1 cellular context compared by ENCODE assay signal in the genomic region with DNA sequence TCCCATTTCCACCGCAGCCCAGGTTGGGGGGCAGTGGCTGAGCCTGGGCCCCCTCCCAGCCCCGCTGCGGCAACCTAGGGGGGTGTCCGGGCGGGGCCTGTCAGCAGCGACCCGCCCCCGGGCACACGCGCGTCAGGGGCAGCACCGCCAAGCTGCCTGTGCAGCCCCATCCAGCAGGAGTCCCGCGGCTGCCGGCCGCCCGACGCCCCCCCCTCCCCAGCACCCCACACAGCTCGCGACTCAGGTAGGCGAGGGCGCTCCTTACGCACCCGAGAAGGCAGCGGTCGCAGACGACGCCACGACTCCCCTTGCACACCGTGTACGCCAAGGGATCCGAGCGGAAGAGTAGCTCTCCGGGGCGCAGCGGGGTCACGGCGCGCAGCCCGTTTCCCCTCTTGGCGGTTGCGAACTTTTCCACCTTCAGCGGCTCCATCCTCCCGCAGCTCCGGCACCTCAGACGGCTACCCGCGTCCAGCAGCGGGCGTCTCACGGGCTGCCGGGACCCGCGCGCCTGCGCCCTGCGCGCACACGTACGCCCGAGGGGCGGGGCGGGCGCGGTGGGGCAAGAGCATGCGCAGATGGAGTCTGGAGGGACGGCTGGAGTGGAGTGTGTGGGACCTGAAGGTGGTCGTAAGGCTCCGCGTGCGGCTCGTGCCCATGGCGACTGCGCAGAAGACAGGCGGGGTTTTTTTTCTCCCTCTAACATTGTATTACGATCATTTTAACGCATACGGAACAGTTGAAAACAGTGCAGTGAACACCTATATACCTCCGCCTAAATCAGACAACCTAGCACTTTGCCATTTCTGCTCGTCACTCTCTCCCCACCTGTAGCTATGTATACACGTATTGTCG.
TF ChIP-seq lines count a peak whose summit lies in the region.

Gene SMYD3, minus strand, starts transcription at position 495 of the 855 bp plus-strand sequence.

TF ChIP-seq in HepG2, 621 proteins besides CTCF, POLR2A, EP300 and RAD21 (continued from another document and continues in another):
- TF ChIP-seq, protein P1, sequence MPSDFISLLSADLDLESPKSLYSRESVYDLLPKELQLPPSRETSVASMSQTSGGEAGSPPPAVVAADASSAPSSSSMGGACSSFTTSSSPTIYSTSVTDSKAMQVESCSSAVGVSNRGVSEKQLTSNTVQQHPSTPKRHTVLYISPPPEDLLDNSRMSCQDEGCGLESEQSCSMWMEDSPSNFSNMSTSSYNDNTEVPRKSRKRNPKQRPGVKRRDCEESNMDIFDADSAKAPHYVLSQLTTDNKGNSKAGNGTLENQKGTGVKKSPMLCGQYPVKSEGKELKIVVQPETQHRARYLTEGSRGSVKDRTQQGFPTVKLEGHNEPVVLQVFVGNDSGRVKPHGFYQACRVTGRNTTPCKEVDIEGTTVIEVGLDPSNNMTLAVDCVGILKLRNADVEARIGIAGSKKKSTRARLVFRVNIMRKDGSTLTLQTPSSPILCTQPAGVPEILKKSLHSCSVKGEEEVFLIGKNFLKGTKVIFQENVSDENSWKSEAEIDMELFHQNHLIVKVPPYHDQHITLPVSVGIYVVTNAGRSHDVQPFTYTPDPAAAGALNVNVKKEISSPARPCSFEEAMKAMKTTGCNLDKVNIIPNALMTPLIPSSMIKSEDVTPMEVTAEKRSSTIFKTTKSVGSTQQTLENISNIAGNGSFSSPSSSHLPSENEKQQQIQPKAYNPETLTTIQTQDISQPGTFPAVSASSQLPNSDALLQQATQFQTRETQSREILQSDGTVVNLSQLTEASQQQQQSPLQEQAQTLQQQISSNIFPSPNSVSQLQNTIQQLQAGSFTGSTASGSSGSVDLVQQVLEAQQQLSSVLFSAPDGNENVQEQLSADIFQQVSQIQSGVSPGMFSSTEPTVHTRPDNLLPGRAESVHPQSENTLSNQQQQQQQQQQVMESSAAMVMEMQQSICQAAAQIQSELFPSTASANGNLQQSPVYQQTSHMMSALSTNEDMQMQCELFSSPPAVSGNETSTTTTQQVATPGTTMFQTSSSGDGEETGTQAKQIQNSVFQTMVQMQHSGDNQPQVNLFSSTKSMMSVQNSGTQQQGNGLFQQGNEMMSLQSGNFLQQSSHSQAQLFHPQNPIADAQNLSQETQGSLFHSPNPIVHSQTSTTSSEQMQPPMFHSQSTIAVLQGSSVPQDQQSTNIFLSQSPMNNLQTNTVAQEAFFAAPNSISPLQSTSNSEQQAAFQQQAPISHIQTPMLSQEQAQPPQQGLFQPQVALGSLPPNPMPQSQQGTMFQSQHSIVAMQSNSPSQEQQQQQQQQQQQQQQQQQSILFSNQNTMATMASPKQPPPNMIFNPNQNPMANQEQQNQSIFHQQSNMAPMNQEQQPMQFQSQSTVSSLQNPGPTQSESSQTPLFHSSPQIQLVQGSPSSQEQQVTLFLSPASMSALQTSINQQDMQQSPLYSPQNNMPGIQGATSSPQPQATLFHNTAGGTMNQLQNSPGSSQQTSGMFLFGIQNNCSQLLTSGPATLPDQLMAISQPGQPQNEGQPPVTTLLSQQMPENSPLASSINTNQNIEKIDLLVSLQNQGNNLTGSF (CRISPR knock-in tag; IDR thresholded peaks at IDR 0.05), result no peak
- TF ChIP-seq ZBTB49 (CRISPR knock-in tag; IDR thresholded peaks at IDR 0.05; ENCODE audit: borderline replicate concordance), result no peak
- TF ChIP-seq NFATC3 (CRISPR knock-in tag; IDR thresholded peaks at IDR 0.05), result 0 out of 2 replicates have a peak, but pooled peaks have one; percentile 27
- TF ChIP-seq YEATS2 (CRISPR knock-in tag; IDR thresholded peaks at IDR 0.05; ENCODE audit: borderline replicate concordance), result 0 out of 2 replicates have a peak, but pooled peaks have one; percentile 9
- TF ChIP-seq POLR2G (IDR thresholded peaks at IDR 0.05; ENCODE audit: low read depth, low read length), result peak; percentile 81
- TF ChIP-seq RXRA (CRISPR knock-in tag; IDR thresholded peaks at IDR 0.05), result peak; percentile 32; the same call in 1 of the 2 replicates
- no peak for TF ChIP-seq CENPT (CRISPR knock-in tag; IDR thresholded peaks at IDR 0.05; ENCODE audit: low read depth)
- TF ChIP-seq SOX13 (IDR thresholded peaks at IDR 0.05), result no peak
- no peak for TF ChIP-seq SOX13 (CRISPR knock-in tag; conservative IDR thresholded peaks at IDR 0.05 in 1 of 2, IDR thresholded peaks at IDR 0.05 in 1 of 2)
- peak; percentile 35; the same call in 1 of the 2 replicates for TF ChIP-seq ZSCAN9 (CRISPR knock-in tag; IDR thresholded peaks at IDR 0.05; ENCODE audit: borderline replicate concordance)
- TF ChIP-seq ZNF207 (IDR thresholded peaks at IDR 0.05; ENCODE audit: borderline replicate concordance), result no peak
- TF ChIP-seq CHCHD3 (CRISPR knock-in tag; IDR thresholded peaks at IDR 0.05), result 0 out of 2 replicates have a peak, but pooled peaks have one; percentile 21
- no peak for TF ChIP-seq ZNF180 (CRISPR knock-in tag; IDR thresholded peaks at IDR 0.05; ENCODE audit: borderline replicate concordance, low read depth)
- peak; percentile 61 for TF ChIP-seq ZMYM4 (CRISPR knock-in tag; IDR thresholded peaks at IDR 0.05)
- no peak for TF ChIP-seq ONECUT2 (CRISPR knock-in tag; IDR thresholded peaks at IDR 0.05)
- TF ChIP-seq HDAC1 (CRISPR knock-in tag; IDR thresholded peaks at IDR 0.05), result peak; percentile 61; the same call in 1 of the 2 replicates
- TF ChIP-seq TEAD3 (CRISPR knock-in tag; optimal IDR thresholded peaks at IDR 0.05; ENCODE audit: borderline replicate concordance), result no peak
- no peak for TF ChIP-seq SMARCC2 (IDR thresholded peaks at IDR 0.05)
- TF ChIP-seq ZNF609 (CRISPR knock-in tag; IDR thresholded peaks at IDR 0.05; ENCODE audit: borderline replicate concordance), result no peak
- no peak for TF ChIP-seq CEBPB (IDR thresholded peaks at IDR 0.05; ENCODE audit: borderline replicate concordance, low read depth, low read length)
- 0 out of 2 replicates have a peak, but pooled peaks have one; percentile 50 for TF ChIP-seq TOPORS (CRISPR knock-in tag; IDR thresholded peaks at IDR 0.05)
- no peak for TF ChIP-seq ZNF253 (CRISPR knock-in tag; IDR thresholded peaks at IDR 0.05; ENCODE audit: borderline replicate concordance)
- TF ChIP-seq KDM1A (CRISPR knock-in tag; IDR thresholded peaks at IDR 0.05), result no peak
- no peak for TF ChIP-seq ZNF570 (CRISPR knock-in tag; IDR thresholded peaks at IDR 0.05; ENCODE audit: borderline replicate concordance)
- TF ChIP-seq ZMYM2 (CRISPR knock-in tag; IDR thresholded peaks at IDR 0.05), result no peak
- TF ChIP-seq ZNF382 (CRISPR knock-in tag; IDR thresholded peaks at IDR 0.05; ENCODE audit: borderline replicate concordance), result no peak
- 0 out of 2 replicates have a peak, but pooled peaks have one; percentile 28 for TF ChIP-seq ZNF598 (CRISPR knock-in tag; IDR thresholded peaks at IDR 0.05; ENCODE audit: borderline replicate concordance)
- TF ChIP-seq ZNF451 (CRISPR knock-in tag; IDR thresholded peaks at IDR 0.05), result no peak
- no peak for TF ChIP-seq HMGXB3 (CRISPR knock-in tag; IDR thresholded peaks at IDR 0.05; ENCODE audit: borderline replicate concordance)
- no peak for TF ChIP-seq SCMH1 (CRISPR knock-in tag; IDR thresholded peaks at IDR 0.05; ENCODE audit: borderline replicate concordance)
- TF ChIP-seq ZBTB25 (CRISPR knock-in tag; IDR thresholded peaks at IDR 0.05), result peak; percentile 42; the same call in 1 of the 2 replicates
- no peak for TF ChIP-seq ZFP82 (CRISPR knock-in tag; IDR thresholded peaks at IDR 0.05; ENCODE audit: borderline replicate concordance)
- peak; percentile 42; the same call in 1 of the 2 replicates for TF ChIP-seq SALL2 (CRISPR knock-in tag; IDR thresholded peaks at IDR 0.05)
- no peak for TF ChIP-seq NR2C2 (CRISPR knock-in tag; IDR thresholded peaks at IDR 0.05; ENCODE audit: borderline replicate concordance)
- TF ChIP-seq ZNF317 (CRISPR knock-in tag; IDR thresholded peaks at IDR 0.05), result no peak
- no peak for TF ChIP-seq ZSCAN30 (CRISPR knock-in tag; IDR thresholded peaks at IDR 0.05)
- TF ChIP-seq HNF4G (IDR thresholded peaks at IDR 0.05; ENCODE audit: borderline replicate concordance, low read depth, low read length), result no peak
- no peak for TF ChIP-seq HNF4G (CRISPR knock-in tag; IDR thresholded peaks at IDR 0.05; ENCODE audit: borderline replicate concordance, low read depth)
